Comparison of ENCODE assay signal across 23 cellular contexts in the genomic region with DNA sequence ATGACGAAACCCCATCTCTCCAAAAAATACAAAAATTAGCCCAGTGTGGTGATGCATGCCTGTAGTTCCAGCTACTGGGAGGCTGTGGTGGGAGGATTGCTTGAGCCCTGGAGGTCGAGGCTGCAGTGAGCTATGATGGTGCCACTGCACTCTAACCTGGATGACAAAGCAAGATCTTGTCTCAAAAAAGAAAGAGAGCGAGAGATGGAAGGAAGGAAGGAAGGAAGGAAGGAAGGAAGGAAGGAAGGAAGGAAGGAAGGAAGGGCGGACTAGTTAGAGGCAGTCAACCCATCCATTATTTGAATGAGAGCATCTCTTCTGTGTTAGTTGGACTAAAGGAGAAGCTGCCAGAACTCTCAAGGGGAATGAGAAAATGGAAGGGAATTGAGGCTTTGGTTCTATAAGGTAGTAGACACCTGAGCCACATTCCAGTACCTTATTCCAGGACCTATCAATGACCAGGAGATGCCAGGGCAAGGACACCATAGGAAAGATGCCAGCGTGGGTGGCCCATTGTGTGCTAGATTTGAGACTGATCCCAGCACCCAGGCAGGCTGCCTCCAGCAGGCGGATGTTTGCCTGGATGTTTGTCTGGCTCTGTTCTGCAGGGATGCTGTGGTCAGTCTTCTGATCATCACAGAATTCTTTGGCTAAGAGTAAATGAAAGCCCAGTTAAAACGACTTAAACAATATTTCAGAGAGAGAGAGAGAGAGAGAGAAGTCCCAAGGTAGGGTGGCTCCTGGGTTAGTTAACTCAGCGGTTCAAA. TPM values are rescaled to one million over a fixed set of nuclear protein-coding genes. Genes with fewer than 3 reads are reported as not detected.
DNase-seq lines count a peak whose midpoint lies in the region; ATAC-seq, FAIRE-seq and TF ChIP-seq lines count a peak whose summit lies in the region.
"Had no signal": no experiment of that assay in that cellular context is flagged by ENCODE, and none has a peak within 500 bp of the region (broad histone marks: within the 10 kb centered on the region; RNA-seq: fewer than 3 reads in every experiment).

No MANE protein-coding gene starts in this region.

- H3K4me1 ChIP-seq in HEK293 (ENCODE audit: control insufficient read depth, insufficient read depth, low read length) = no peaks in the 10 kb centered on the region
- H3K4me1 ChIP-seq: BE2C had no signal

- no peaks in the 10 kb centered on the region for H3K9me3 ChIP-seq in HEK293 (ENCODE audit: control insufficient read depth, insufficient read depth, low read depth, low read length)
- H3K9me3 ChIP-seq: BE2C had no signal

- TF ChIP-seq CTCF in HEK293 (tag by site-specific recombination; IDR thresholded peaks at IDR 0.05) (no peak), D721Med (IDR thresholded peaks at IDR 0.05; ENCODE audit: insufficient read depth, missing control alignments) (no peak)

- POLR2A ChIA-PET in HEK293 (lab: Yijun Ruan, JAX) (no interaction called here), HEK293T (lab: Yijun Ruan, JAX) (interaction anchor here (0.7 kb wide), 1 partner anchor 920 kb away, joined by 3 read pairs; the partner anchor contains the start of gene RPLP0)

- no peaks in the 10 kb centered on the region for H3K36me3 Mint-ChIP-seq in activated naive CD4-positive, alpha-beta T cell treated with anti-CD3 and anti-CD28 coated beads, Interleukin-2, amount 50 U/mL, for 24 hours

- no peaks in the 10 kb centered on the region for H3K36me3 ChIP-seq in HEK293 (ENCODE audit: control insufficient read depth in 2 of 2, insufficient read depth in 1 of 2, low read length in 2 of 2)
- H3K36me3 ChIP-seq: BE2C had no signal

- no peak overlapping the region for H3K4me3 Mint-ChIP-seq in activated naive CD4-positive, alpha-beta T cell treated with anti-CD3 and anti-CD28 coated beads, Interleukin-2, amount 50 U/mL, for 24 hours
- H3K4me3 Mint-ChIP-seq: CD4-positive, alpha-beta T cell; CD8-positive, alpha-beta memory T cell; GM23338; H9 had no signal

- H3K4me3 ChIP-seq in HEK293 (ENCODE audit: low read depth, low read length) = no peak overlapping the region
- H3K4me3 ChIP-seq: GM23338 had no signal

- H3K27ac Mint-ChIP-seq in activated naive CD4-positive, alpha-beta T cell treated with anti-CD3 and anti-CD28 coated beads, Interleukin-2, amount 50 U/mL, for 24 hours = peak overlapping the region; percentile 63
- H3K27ac Mint-ChIP-seq: CD4-positive, alpha-beta T cell; GM23338; H9 had no signal

- no peak for DNase-seq in activated naive CD4-positive, alpha-beta T cell treated with anti-CD3 and anti-CD28 coated beads, Interleukin-2, amount 50 U/mL, for 16 hours
- peak; percentile 38 for DNase-seq in foreskin melanocyte
- no peak for DNase-seq in D721Med (ENCODE audit: insufficient read length, low spot score)
- no peak for DNase-seq in HEK293T (ENCODE audit: extremely low spot score)
- DNase-seq in ureter (ENCODE audit: low spot score) = no peak
- DNase-seq: BE2C; CD4-positive, alpha-beta T cell; CD8-positive, alpha-beta memory T cell; DMS53; DMS79 treated with DMSO at 0.1 percent for 48 hours; GF-D8; H9 had no signal

- no peak for ATAC-seq in HG03469 (IDR thresholded peaks at IDR 0.05; ENCODE audit: unreplicated experiment)
- ATAC-seq: GM23338, HCT116 had no signal

- no peaks in the 10 kb centered on the region for H3K9me3 Mint-ChIP-seq in activated naive CD4-positive, alpha-beta T cell treated with anti-CD3 and anti-CD28 coated beads, Interleukin-2, amount 50 U/mL, for 24 hours
- H3K9me3 Mint-ChIP-seq: CD4-positive, alpha-beta T cell; CD8-positive, alpha-beta memory T cell; GM23338; H9 had no signal

- H3K4me1 Mint-ChIP-seq in activated naive CD4-positive, alpha-beta T cell treated with anti-CD3 and anti-CD28 coated beads, Interleukin-2, amount 50 U/mL, for 24 hours = peaks cover 23% of the 10 kb centered on the region
- H3K4me1 Mint-ChIP-seq: GM23338, H9 had no signal

- no peak overlapping the region for H3K27ac ChIP-seq in HEK293 (ENCODE audit: extremely low read depth, low read depth, low read length)
- H3K27ac ChIP-seq: 22Rv1, C4-2B had no signal

- FAIRE-seq in D721Med (lab: Jason Lieb, UNC) = no peak
- FAIRE-seq: A204.1, GM12891, GM18507 had no signal

- CTCF ChIA-PET in HEK293 (lab: Yijun Ruan, JAX) (no interaction called here), HEK293T (lab: Yijun Ruan, JAX) (no interaction called here)

- no peaks in the 10 kb centered on the region for H3K27me3 Mint-ChIP-seq in activated naive CD4-positive, alpha-beta T cell treated with anti-CD3 and anti-CD28 coated beads, Interleukin-2, amount 50 U/mL, for 24 hours
- H3K27me3 Mint-ChIP-seq: CD4-positive, alpha-beta T cell had no signal

TF ChIP-seq in HEK293, 187 proteins besides CTCF, POLR2A, EP300 and RAD21:
- no peak for TF ChIP-seq ZNF561 (tag by site-specific recombination; IDR thresholded peaks at IDR 0.05; ENCODE audit: borderline replicate concordance)
- TF ChIP-seq ZNF629 (tag by site-specific recombination; IDR thresholded peaks at IDR 0.05) = no peak
- TF ChIP-seq ZNF366 (tag by site-specific recombination; conservative IDR thresholded peaks at IDR 0.05) = peak; percentile 67
- no peak for TF ChIP-seq ZFHX2 (tag by site-specific recombination; conservative IDR thresholded peaks at IDR 0.05)
- TF ChIP-seq ZNF18 (tag by site-specific recombination; IDR thresholded peaks at IDR 0.05) = no peak

TF ChIP-seq in HEK293T, 16 proteins besides CTCF, POLR2A, EP300 and RAD21:
- TF ChIP-seq SUZ12 (IDR thresholded peaks at IDR 0.05) = no peak
- TF ChIP-seq NFRKB (IDR thresholded peaks at IDR 0.05) = no peak
- TF ChIP-seq L3MBTL2 (conservative IDR thresholded peaks at IDR 0.05) = no peak
- TF ChIP-seq ARNT (IDR thresholded peaks at IDR 0.05) = no peak
- no peak for TF ChIP-seq SP1 (IDR thresholded peaks at IDR 0.05)
TF ChIP-seq in HEK293T: peak in this region for 0.

RNA-seq across cellular contexts. Expression of gene P2RX7, which starts 11.5 kb away (rescaled TPM):
- 1.8 TPM for total RNA-seq in ureter
- total RNA-seq: G401 had no signal
